ENCODE assay signal across 9 cellular contexts in genomic region chr4:25843340-25844097, GRCh38. TPM values are rescaled to one million over a fixed set of nuclear protein-coding genes. Genes with fewer than 3 reads are reported as not detected.
A peak's percentile ranks its signal among the peaks of the same experiment; 100 is the strongest.
DNase-seq lines count a peak whose midpoint lies in the region; ATAC-seq and TF ChIP-seq lines count a peak whose summit lies in the region.
"Had no signal": no experiment of that assay in that cellular context is flagged by ENCODE, and none has a peak within 500 bp of the region (broad histone marks: within the 10 kb centered on the region; RNA-seq: fewer than 3 reads in every experiment).

No MANE protein-coding gene starts in this region.

- in situ Hi-C loops in mammary epithelial cell (cut with MboI; ENCODE audit: low sequenced_read_pairs in 2 of 2): no loop called here

- intact Hi-C loops in MCF 10A (cut with micrococcal nuclease) (no loop called here), mammary epithelial cell (cut with micrococcal nuclease) (no loop called here), PC-3 (cut with micrococcal nuclease) (no loop called here), left ventricle myocardium inferior (cut with micrococcal nuclease) (no loop called here)

- POLR2A ChIA-PET in MCF 10A (lab: Yijun Ruan, JAX): no interaction called here
- POLR2A ChIA-PET in PC-3 (lab: Charles Lee; ENCODE audit: unreplicated experiment): no interaction called here

- H3F3A ChIP-seq in PC-3 (ENCODE audit: low read length, unreplicated experiment): no peaks in the 10 kb centered on the region

- H3K27ac ChIP-seq in mammary epithelial cell (ENCODE audit: insufficient read depth, low read depth, low read length) (no peak overlapping the region), PC-3 (ENCODE audit: low read length) (no peak overlapping the region), left ventricle myocardium inferior (replicated peaks) (peak overlapping the region; percentile 61)

- H3K9me3 ChIP-seq in mammary epithelial cell (replicated peaks; ENCODE audit: insufficient read depth, low read length): no peaks in the 10 kb centered on the region
- no peaks in the 10 kb centered on the region for H3K9me3 ChIP-seq in PC-3 (ENCODE audit: low read length)
- H3K9me3 ChIP-seq in left ventricle myocardium inferior (replicated peaks): no peaks in the 10 kb centered on the region

- H2AFZ ChIP-seq in mammary epithelial cell (ENCODE audit: low read depth, low read length): no peak overlapping the region
- H2AFZ ChIP-seq in PC-3 (ENCODE audit: low read length): no peak overlapping the region

- BruUV-seq in MCF 10A (replicated peaks; lab: Mats Ljungman, UMichigan) (no TSS peak), mammary epithelial cell (replicated peaks; lab: Mats Ljungman, UMichigan) (no TSS peak), PC-3 (replicated peaks; lab: Mats Ljungman, UMichigan) (no TSS peak)

- WGBS in mammary epithelial cell (ENCODE audit: low coverage, missing lambda C conversion rate): 83% methylated on average over 21 of the region's 22 CpGs

- H3K4me2 ChIP-seq in mammary epithelial cell (ENCODE audit: insufficient read depth, low read depth, low read length) (no peak overlapping the region), PC-3 (ENCODE audit: low read length) (no peak overlapping the region)

- H3K4me3 Mint-ChIP-seq in MCF 10A (ENCODE audit: unreplicated experiment) (no peak overlapping the region), type B pancreatic cell (no peak overlapping the region)
- H3K4me3 Mint-ChIP-seq: CD8-positive, alpha-beta T cell had no signal

- no peak for TF ChIP-seq CTCF in MCF 10A (IDR thresholded peaks at IDR 0.05; ENCODE audit: unreplicated experiment)
- no peak for TF ChIP-seq CTCF in mammary epithelial cell (conservative IDR thresholded peaks at IDR 0.05 in 1 of 2, IDR thresholded peaks at IDR 0.05 in 1 of 2; ENCODE audit: extremely low read depth in 1 of 2, insufficient read depth in 1 of 2, low read depth in 1 of 2, low read length in 2 of 2)
- TF ChIP-seq CTCF in PC-3 (conservative IDR thresholded peaks at IDR 0.05; ENCODE audit: low read depth, low read length): no peak
- TF ChIP-seq CTCF in left ventricle myocardium inferior (IDR thresholded peaks at IDR 0.05; ENCODE audit: borderline replicate concordance): no peak
- no peak for TF ChIP-seq CTCF in type B pancreatic cell (conservative IDR thresholded peaks at IDR 0.05)

- no peak for DNase-seq in MCF 10A (ENCODE audit: unreplicated experiment)
- DNase-seq in mammary epithelial cell: no peak
- peak; percentile 53 for DNase-seq in PC-3
- peak; percentile 23 for DNase-seq in left ventricle myocardium inferior
- DNase-seq in type B pancreatic cell (ENCODE audit: extremely low spot score, unreplicated experiment): no peak
- no peak for DNase-seq in NCI-H146 treated with DMSO at 0.1 percent for 48 hours (lab: John Stamatoyannopoulos, UW; ENCODE audit: unreplicated experiment)
- DNase-seq in superior temporal gyrus (ENCODE audit: extremely low spot score): no peak
- DNase-seq in SHP77 treated with DMSO at 0.1 percent for 48 hours (lab: John Stamatoyannopoulos, UW): no peak
- DNase-seq: CD8-positive, alpha-beta T cell had no signal

- H3K9me3 Mint-ChIP-seq in MCF 10A (ENCODE audit: unreplicated experiment) (no peaks in the 10 kb centered on the region), type B pancreatic cell (no peaks in the 10 kb centered on the region)
- H3K9me3 Mint-ChIP-seq: CD8-positive, alpha-beta T cell had no signal

- dilution Hi-C loops in mammary epithelial cell (cut with HindIII; ENCODE audit: low sequenced_read_pairs): no loop called here

- CTCF ChIA-PET in MCF 10A (lab: Yijun Ruan, JAX): no interaction called here
- CTCF ChIA-PET in mammary epithelial cell (lab: Charles Lee; ENCODE audit: low non-redundant PET): no interaction called here
- CTCF ChIA-PET in PC-3 (lab: Charles Lee): no interaction called here

- H3K9ac ChIP-seq in mammary epithelial cell (ENCODE audit: insufficient read depth, low read length) (no peak overlapping the region), PC-3 (ENCODE audit: low read length) (no peak overlapping the region)

- ATAC-seq in PC-3: peak; percentile 71
- ATAC-seq: CD8-positive, alpha-beta T cell had no signal

- H3K79me2 ChIP-seq in mammary epithelial cell (ENCODE audit: insufficient read depth, low read length) (no peaks in the 10 kb centered on the region), PC-3 (ENCODE audit: low read length) (no peaks in the 10 kb centered on the region)

- no peaks in the 10 kb centered on the region for H3K9me2 ChIP-seq in PC-3 (replicated peaks; ENCODE audit: low read length)

- H3K4me1 Mint-ChIP-seq in MCF 10A (ENCODE audit: insufficient read depth, unreplicated experiment) (peaks cover 12% of the 10 kb centered on the region), type B pancreatic cell (ENCODE audit: unreplicated experiment) (peaks cover 4% of the 10 kb centered on the region)

- H3K27ac Mint-ChIP-seq in MCF 10A (ENCODE audit: low read depth, unreplicated experiment) (peak overlapping the region; percentile 28), type B pancreatic cell (peak overlapping the region; percentile 29)
- H3K27ac Mint-ChIP-seq: CD8-positive, alpha-beta T cell had no signal

- peaks cover 12% of the 10 kb centered on the region for H3K36me3 Mint-ChIP-seq in MCF 10A (ENCODE audit: insufficient read depth, unreplicated experiment)
- no peaks in the 10 kb centered on the region for H3K36me3 Mint-ChIP-seq in type B pancreatic cell

- no peaks in the 10 kb centered on the region for H3K27me3 ChIP-seq in mammary epithelial cell (ENCODE audit: insufficient read depth, low read length)
- no peaks in the 10 kb centered on the region for H3K27me3 ChIP-seq in PC-3 (ENCODE audit: low read length)
- H3K27me3 ChIP-seq in left ventricle myocardium inferior (ENCODE audit: low read depth): no peaks in the 10 kb centered on the region

- no peaks in the 10 kb centered on the region for H3K36me3 ChIP-seq in mammary epithelial cell (ENCODE audit: insufficient read depth, low read length)
- no peaks in the 10 kb centered on the region for H3K36me3 ChIP-seq in PC-3 (ENCODE audit: low read depth, low read length)
- H3K36me3 ChIP-seq in left ventricle myocardium inferior: no peaks in the 10 kb centered on the region

- no peak overlapping the region for H3K4me3 ChIP-seq in mammary epithelial cell (replicated peaks in 1 of 3; ENCODE audit: insufficient read depth in 1 of 3, low read depth in 2 of 3, low read length in 3 of 3)
- no peak overlapping the region for H3K4me3 ChIP-seq in PC-3 (ENCODE audit: low read length)
- peak overlapping the region; percentile 48 for H3K4me3 ChIP-seq in left ventricle myocardium inferior

- H3K27me3 Mint-ChIP-seq in MCF 10A (ENCODE audit: insufficient read depth, unreplicated experiment) (no peaks in the 10 kb centered on the region), type B pancreatic cell (no peaks in the 10 kb centered on the region)

- no peaks in the 10 kb centered on the region for H4K20me1 ChIP-seq in mammary epithelial cell (ENCODE audit: insufficient read depth, low read length)
- H4K20me1 ChIP-seq in PC-3 (ENCODE audit: low read length): no peaks in the 10 kb centered on the region

- H3K4me1 ChIP-seq in mammary epithelial cell (ENCODE audit: insufficient read depth, low read length) (no peaks in the 10 kb centered on the region), PC-3 (ENCODE audit: insufficient read depth, low read length) (peaks cover 8% of the 10 kb centered on the region), left ventricle myocardium inferior (peaks cover 18% of the 10 kb centered on the region)

RNA-seq across cellular contexts. Expression of gene SEL1L3, which starts 19.3 kb away (rescaled TPM):
- total RNA-seq in MCF 10A (2022) (28.1 and 49.4 TPM in 2 replicates), mammary epithelial cell (100 to 1,000 TPM in 1 of 2 donors, 10 to 100 TPM in 1; 25.0 to 101 TPM), PC-3 (2014; rRNA removed) (31.9 and 36.1 TPM in 2 replicates), left ventricle myocardium inferior (3.2 TPM), type B pancreatic cell (ENCODE audit: low replicate concordance) (28.2 and 43.8 TPM in 2 replicates)
- polyA plus RNA-seq in mammary epithelial cell: 12.4 TPM
- 28.7 TPM for polyA minus RNA-seq in mammary epithelial cell

Comparison
In these comparisons a context has a peak if more than half of its experiments do, and no peak if none do; other contexts are left out.
1. DNase-seq: peak in PC-3 (single experiment) and left ventricle myocardium inferior (single experiment); none in MCF 10A (single experiment), mammary epithelial cell (single experiment), type B pancreatic cell (single experiment), NCI-H146 treated with DMSO at 0.1 percent for 48 hours (single experiment), superior temporal gyrus (single experiment) and SHP77 treated with DMSO at 0.1 percent for 48 hours (single experiment).